9 cellular contexts compared by ENCODE assay signal in genomic region chr7:20238754-20239324, GRCh38. TPM values are rescaled to one million over a fixed set of nuclear protein-coding genes. Genes with fewer than 3 reads are reported as not detected.
A peak's percentile ranks its signal among the peaks of the same experiment; 100 is the strongest.
DNase-seq lines count a peak whose midpoint lies in the region; ATAC-seq and TF ChIP-seq lines count a peak whose summit lies in the region.
"Had no signal": no experiment of that assay in that cellular context is flagged by ENCODE, and none has a peak within 500 bp of the region (broad histone marks: within the 10 kb centered on the region; RNA-seq: fewer than 3 reads in every experiment).

No MANE protein-coding gene starts in this region.

- H3K36me3 ChIP-seq in KMS-11 (ENCODE audit: insufficient read depth) = no peaks in the 10 kb centered on the region

- peak overlapping the region; percentile 58 for H3K4me2 ChIP-seq in KMS-11

- TF ChIP-seq CTCF in KMS-11 (conservative IDR thresholded peaks at IDR 0.05; ENCODE audit: low read depth, low read length) (no peak), Calu3 (IDR thresholded peaks at IDR 0.05; ENCODE audit: unreplicated experiment) (no peak)

- H2AFZ ChIP-seq in KMS-11 (ENCODE audit: low read depth) = peak overlapping the region; percentile 14; the same call in 1 of the 2 replicates

- BruUV-seq in Calu3 (replicated peaks; lab: Mats Ljungman, UMichigan) = no TSS peak

- peak; percentile 68 for DNase-seq in left kidney (ENCODE audit: low read depth, low spot score)
- DNase-seq in superior temporal gyrus (ENCODE audit: extremely low spot score) = no peak
- no peak for DNase-seq in activated CD4-positive, alpha-beta T cell treated with anti-CD3 and anti-CD28 coated beads, Interleukin-2, amount 50 U/mL, for 4 hours
- DNase-seq in NCI-H345 treated with DMSO at 0.1 percent for 48 hours (lab: John Stamatoyannopoulos, UW; ENCODE audit: unreplicated experiment) = no peak
- DNase-seq in Calu3 = no peak

- H3K4me3 ChIP-seq in KMS-11 (IDR thresholded peaks at IDR 0.05; ENCODE audit: insufficient read depth, low read depth, low read length) = no peak overlapping the region

- H3K9ac ChIP-seq in KMS-11 = peak overlapping the region; percentile 31; the same call in 1 of the 2 replicates

- no peaks in the 10 kb centered on the region for H3K79me2 ChIP-seq in KMS-11 (ENCODE audit: insufficient read depth, low read depth)

- H3K4me1 Mint-ChIP-seq in Calu3 (ENCODE audit: low read depth, unreplicated experiment) = peaks cover 54% of the 10 kb centered on the region
- H3K4me1 Mint-ChIP-seq: activated naive CD4-positive, alpha-beta T cell treated with anti-CD3 and anti-CD28 coated beads, Interleukin-2, amount 50 U/mL, for 24 hours had no signal

- no peaks in the 10 kb centered on the region for H4K20me1 ChIP-seq in KMS-11 (ENCODE audit: insufficient read depth)

- no peaks in the 10 kb centered on the region for H3K27me3 Mint-ChIP-seq in Calu3 (ENCODE audit: unreplicated experiment)

- peaks cover 5% of the 10 kb centered on the region for H3K9me3 Mint-ChIP-seq in Calu3 (ENCODE audit: low read depth, unreplicated experiment)
- H3K9me3 Mint-ChIP-seq: activated naive CD4-positive, alpha-beta T cell treated with anti-CD3 and anti-CD28 coated beads, Interleukin-2, amount 50 U/mL, for 24 hours had no signal

- no peaks in the 10 kb centered on the region for H3K36me3 Mint-ChIP-seq in Calu3 (ENCODE audit: insufficient read depth, unreplicated experiment)
- H3K36me3 Mint-ChIP-seq: activated naive CD4-positive, alpha-beta T cell treated with anti-CD3 and anti-CD28 coated beads, Interleukin-2, amount 50 U/mL, for 24 hours had no signal

- H3K27ac Mint-ChIP-seq in Calu3 (ENCODE audit: unreplicated experiment) = no peak overlapping the region
- H3K27ac Mint-ChIP-seq: activated naive CD4-positive, alpha-beta T cell treated with anti-CD3 and anti-CD28 coated beads, Interleukin-2, amount 50 U/mL, for 24 hours had no signal

- no peaks in the 10 kb centered on the region for H3K27me3 ChIP-seq in KMS-11 (ENCODE audit: insufficient read depth, low read depth)

- H3K27ac ChIP-seq in KMS-11 = peak overlapping the region; percentile 67

- CTCF ChIA-PET in Calu3 (lab: Charles Lee) = no interaction called here

- intact Hi-C loops in Calu3 (cut with micrococcal nuclease; ENCODE audit: unreplicated experiment) = no loop called here

- H3K4me3 Mint-ChIP-seq in Calu3 (ENCODE audit: low read depth, unreplicated experiment) = no peak overlapping the region
- H3K4me3 Mint-ChIP-seq: activated naive CD4-positive, alpha-beta T cell treated with anti-CD3 and anti-CD28 coated beads, Interleukin-2, amount 50 U/mL, for 24 hours had no signal

- H3K4me1 ChIP-seq in KMS-11 (ENCODE audit: low read depth, poor library complexity, severe bottlenecking) = peaks cover 69% of the 10 kb centered on the region

- ATAC-seq in GM18520 (IDR thresholded peaks at IDR 0.05; ENCODE audit: unreplicated experiment) (peak; percentile 78), GM21737 (IDR thresholded peaks at IDR 0.05; ENCODE audit: unreplicated experiment) (peak; percentile 83)

RNA-seq across cellular contexts. Expression of gene MACC1, which starts 21.7 kb away (rescaled TPM):
- 190 and 199 TPM in 2 replicates for total RNA-seq in Calu3 (2022)
